In the genomic region with DNA sequence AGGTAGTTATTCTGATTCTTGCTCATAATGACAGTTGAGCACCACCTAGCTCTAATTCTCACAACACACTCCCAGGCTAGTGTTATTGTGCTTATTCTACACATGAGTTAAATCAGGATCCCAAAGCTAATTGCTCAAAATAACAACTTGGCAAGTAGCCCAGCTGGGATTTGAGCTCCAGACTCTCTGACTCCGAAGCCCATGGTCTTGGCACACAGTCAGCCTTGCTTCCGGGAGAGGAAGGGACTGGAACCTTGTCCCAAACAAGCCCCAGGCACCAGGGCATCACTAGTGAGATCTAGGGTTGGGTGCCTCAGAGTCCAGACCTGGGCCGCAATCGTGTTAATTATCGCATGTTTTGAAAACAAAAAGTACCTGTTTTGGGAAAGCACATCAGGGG, we compare ENCODE assay signal across 15 cellular contexts.
A peak's percentile ranks its signal among the peaks of the same experiment; 100 is the strongest.
DNase-seq lines count a peak whose midpoint lies in the region; ATAC-seq and TF ChIP-seq lines count a peak whose summit lies in the region.
"Had no signal": no experiment of that assay in that cellular context is flagged by ENCODE, and none has a peak within 500 bp of the region (broad histone marks: within the 10 kb centered on the region; RNA-seq: fewer than 3 reads in every experiment).

No MANE protein-coding gene starts in this region.

- DNase-seq in MCF 10A (ENCODE audit: unreplicated experiment), result peak; percentile 20
- DNase-seq in breast epithelium (ENCODE audit: low spot score in 2 of 2), result no peak
- peak; percentile 63 for DNase-seq in NCI-H82 (lab: John Stamatoyannopoulos, UW)
- DNase-seq in left ventricle myocardium superior, result peak; percentile 37
- peak; percentile 2 to 5 for DNase-seq in thyroid gland
- no peak for DNase-seq in hippocampal formation (lab: John Stamatoyannopoulos, UW)
- no peak for DNase-seq in stimulated activated naive CD4-positive, alpha-beta T cell (lab: John Stamatoyannopoulos, UW)
- no peak for DNase-seq in activated T-cell treated with anti-CD3 and anti-CD28 coated beads, Interleukin-2, amount 50 U/mL, for 72 hours
- DNase-seq: MM.1S; naive thymus-derived CD8-positive, alpha-beta T cell; NCI-H2107; SHP77 treated with DMSO at 0.1 percent for 48 hours had no signal

- no peaks in the 10 kb centered on the region for H3K4me1 ChIP-seq in breast epithelium
- no peaks in the 10 kb centered on the region for H3K4me1 ChIP-seq in thyroid gland

- TF ChIP-seq CTCF in MCF 10A (IDR thresholded peaks at IDR 0.05; ENCODE audit: unreplicated experiment), result no peak
- no peak for TF ChIP-seq CTCF in breast epithelium (IDR thresholded peaks at IDR 0.05)
- TF ChIP-seq CTCF in thyroid gland (IDR thresholded peaks at IDR 0.05), result no peak

- CTCF ChIA-PET in MCF 10A (lab: Yijun Ruan, JAX), result interaction anchor here (0.6 kb wide), 2 partner anchors 77 to 192 kb away, joined by 3 read pairs; no protein-coding TSS in a partner anchor

- H3K9me3 ChIP-seq in breast epithelium, result no peaks in the 10 kb centered on the region
- H3K9me3 ChIP-seq in thyroid gland, result no peaks in the 10 kb centered on the region

- no peaks in the 10 kb centered on the region for H3K27me3 ChIP-seq in breast epithelium
- no peaks in the 10 kb centered on the region for H3K27me3 ChIP-seq in thyroid gland

- no peaks in the 10 kb centered on the region for H3K4me1 Mint-ChIP-seq in MCF 10A (ENCODE audit: insufficient read depth, unreplicated experiment)
- no peaks in the 10 kb centered on the region for H3K4me1 Mint-ChIP-seq in activated T-cell treated with anti-CD3 and anti-CD28 coated beads, Interleukin-2, amount 50 U/mL, for 72 hours (ENCODE audit: low read depth)
- H3K4me1 Mint-ChIP-seq: naive thymus-derived CD8-positive, alpha-beta T cell had no signal

- H3K9me3 Mint-ChIP-seq in MCF 10A (ENCODE audit: unreplicated experiment), result no peaks in the 10 kb centered on the region
- H3K9me3 Mint-ChIP-seq in activated T-cell treated with anti-CD3 and anti-CD28 coated beads, Interleukin-2, amount 50 U/mL, for 72 hours, result no peaks in the 10 kb centered on the region
- H3K9me3 Mint-ChIP-seq: naive thymus-derived CD8-positive, alpha-beta T cell; T-helper 2 cell treated with Interferon-gamma antibody and Interleukin-4, amounts not matched to agents 5 μg/mL and 100 μg/mL, for 36 hours had no signal

- H3K27me3 Mint-ChIP-seq in MCF 10A (ENCODE audit: insufficient read depth, unreplicated experiment), result peaks cover 41% of the 10 kb centered on the region
- H3K27me3 Mint-ChIP-seq in activated T-cell treated with anti-CD3 and anti-CD28 coated beads, Interleukin-2, amount 50 U/mL, for 72 hours (ENCODE audit: low read depth), result peaks cover 23% of the 10 kb centered on the region

- H3K4me3 ChIP-seq in breast epithelium, result no peak overlapping the region
- H3K4me3 ChIP-seq in thyroid gland (replicated peaks in 1 of 3), result no peak overlapping the region

- WGBS in thyroid gland, 2 donors, result 57 to 62% methylated on average over 5 of the region's 5 CpGs

- H3K27ac ChIP-seq in breast epithelium (no peak overlapping the region), thyroid gland (no peak overlapping the region)

- H3K36me3 ChIP-seq in breast epithelium (no peaks in the 10 kb centered on the region), thyroid gland (no peaks in the 10 kb centered on the region)

- no peak overlapping the region for H3K4me3 Mint-ChIP-seq in MCF 10A (ENCODE audit: unreplicated experiment)
- no peak overlapping the region for H3K4me3 Mint-ChIP-seq in activated T-cell treated with anti-CD3 and anti-CD28 coated beads, Interleukin-2, amount 50 U/mL, for 72 hours
- H3K4me3 Mint-ChIP-seq: naive thymus-derived CD8-positive, alpha-beta T cell; T-helper 2 cell treated with Interferon-gamma antibody and Interleukin-4, amounts not matched to agents 5 μg/mL and 100 μg/mL, for 36 hours had no signal

- ATAC-seq in left ventricle myocardium superior, result peak; percentile 47
- ATAC-seq in activated T-cell treated with anti-CD3 and anti-CD28 coated beads, Interleukin-2, amount 50 U/mL, for 72 hours (replicated peaks in 1 of 2), result no peak
- ATAC-seq: activated CD4-positive, CD25-positive, alpha-beta regulatory T cell treated with anti-CD3 and anti-CD28 coated beads, Interleukin-2, amount 50 U/mL, for 24 hours; naive thymus-derived CD8-positive, alpha-beta T cell had no signal

- H3K27ac Mint-ChIP-seq in MCF 10A (ENCODE audit: low read depth, unreplicated experiment), result no peak overlapping the region
- no peak overlapping the region for H3K27ac Mint-ChIP-seq in activated T-cell treated with anti-CD3 and anti-CD28 coated beads, Interleukin-2, amount 50 U/mL, for 72 hours
- H3K27ac Mint-ChIP-seq: naive thymus-derived CD8-positive, alpha-beta T cell; progenitor cell of endocrine pancreas; T-helper 2 cell treated with Interferon-gamma antibody and Interleukin-4, amounts not matched to agents 5 μg/mL and 100 μg/mL, for 36 hours had no signal

- TF ChIP-seq POLR2A in breast epithelium (IDR thresholded peaks at IDR 0.05) (no peak), thyroid gland (IDR thresholded peaks at IDR 0.05) (no peak)

- no peaks in the 10 kb centered on the region for H3K36me3 Mint-ChIP-seq in MCF 10A (ENCODE audit: insufficient read depth, unreplicated experiment)
- H3K36me3 Mint-ChIP-seq in activated T-cell treated with anti-CD3 and anti-CD28 coated beads, Interleukin-2, amount 50 U/mL, for 72 hours (ENCODE audit: insufficient read depth in 2 of 2), result no peaks in the 10 kb centered on the region
- H3K36me3 Mint-ChIP-seq: naive thymus-derived CD8-positive, alpha-beta T cell had no signal

- POLR2A ChIA-PET in MCF 10A (lab: Yijun Ruan, JAX), result interaction anchor here (1.4 kb wide), 1 partner anchor 9 kb away, joined by 3 read pairs; no protein-coding TSS in a partner anchor

- intact Hi-C loops in MCF 10A (cut with micrococcal nuclease), result no loop called here
- intact Hi-C loops in breast epithelium (cut with DNase I; ENCODE audit: low total_unique reads), result no loop called here
- intact Hi-C loops in left ventricle myocardium superior (cut with micrococcal nuclease), result no loop called here
- intact Hi-C loops in thyroid gland (cut with DNase I), result no loop called here

- no TSS peak for BruUV-seq in MCF 10A (replicated peaks; lab: Mats Ljungman, UMichigan)

Comparison
In these comparisons a context has a peak if more than half of its experiments do, and no peak if none do; other contexts are left out.
1. DNase-seq: peak in MCF 10A (single experiment), NCI-H82 (single experiment), left ventricle myocardium superior (single experiment) and thyroid gland (2 of 2); none in breast epithelium (0 of 2), hippocampal formation (0 of 2), stimulated activated naive CD4-positive, alpha-beta T cell (0 of 6) and activated T-cell treated with anti-CD3 and anti-CD28 coated beads, Interleukin-2, amount 50 U/mL, for 72 hours (0 of 2).